ENCODE assay signal across 8 cellular contexts in the genomic region with DNA sequence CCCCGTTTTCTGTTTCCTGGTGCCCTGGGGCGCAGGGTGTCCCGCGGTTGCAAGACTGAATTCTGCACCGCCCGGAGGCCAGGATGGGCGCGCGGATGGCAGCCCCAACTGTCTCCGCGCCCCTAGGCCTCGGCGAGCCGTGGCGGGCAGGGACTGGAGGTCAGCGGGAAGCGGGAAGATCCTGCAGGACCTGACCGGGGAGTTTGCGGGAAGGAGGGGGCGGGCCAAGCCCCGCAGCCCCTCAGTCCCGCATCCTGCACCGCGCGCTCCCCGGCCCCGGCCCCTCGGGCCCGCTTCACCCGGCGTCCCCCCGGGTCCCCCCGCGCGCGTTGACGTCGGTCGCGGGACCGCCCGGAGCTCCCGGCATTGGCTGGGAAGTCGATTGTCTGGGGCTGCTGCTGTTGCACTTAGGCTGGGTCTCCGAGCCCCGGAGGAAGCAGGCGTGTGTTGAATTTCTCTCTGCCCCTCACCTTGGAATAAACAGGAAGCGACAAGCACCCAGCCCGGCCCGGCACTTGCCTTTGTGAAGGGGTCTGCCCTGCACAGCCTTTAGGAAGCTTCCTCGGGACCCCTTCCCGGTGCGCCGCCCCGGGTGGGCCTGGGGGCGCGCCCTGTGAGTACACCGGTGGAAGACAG. TPM values are rescaled to one million over a fixed set of nuclear protein-coding genes. Genes with fewer than 3 reads are reported as not detected.
DNase-seq lines count a peak whose midpoint lies in the region; ATAC-seq and TF ChIP-seq lines count a peak whose summit lies in the region.

TSS of gene LDLRAD4 (plus strand) at position 385 of the 636 bp plus-strand sequence.

- no peaks in the 10 kb centered on the region for H3K9me2 ChIP-seq in OCI-LY7 (ENCODE audit: insufficient read depth, low read length)

- under 1% methylated on average over 58 of the region's 58 CpGs for WGBS in right cardiac atrium

- no TSS peak for BruUV-seq in OCI-LY7 (replicated peaks; lab: Mats Ljungman, UMichigan)

- H3K36me3 ChIP-seq in H7 (replicated peaks; ENCODE audit: control insufficient read depth, insufficient read depth, low read length) = no peaks in the 10 kb centered on the region
- no peaks in the 10 kb centered on the region for H3K36me3 ChIP-seq in OCI-LY7 (ENCODE audit: insufficient read depth, low read length)

- TF ChIP-seq CTCF in OCI-LY7 (conservative IDR thresholded peaks at IDR 0.05; ENCODE audit: low read length) = no peak

- peak within 1 kb of the TSS; percentile 42; the same call in 1 of the 2 replicates for H3K4me2 ChIP-seq in OCI-LY7 (ENCODE audit: low read length)

- H3K27me3 ChIP-seq in H7 (ENCODE audit: control insufficient read depth, insufficient read depth, low read length) = peaks cover 15% of the 10 kb centered on the region
- H3K27me3 ChIP-seq in right cardiac atrium (ENCODE audit: control insufficient read depth, insufficient read depth) = no peaks in the 10 kb centered on the region

- H3K27ac ChIP-seq in OCI-LY7 (ENCODE audit: low read depth, low read length, poor library complexity, severe bottlenecking) = no peak within 1 kb of the TSS
- H3K27ac ChIP-seq in right cardiac atrium (ENCODE audit: low read length) = peak within 1 kb of the TSS; percentile 83

- H3K9me3 Mint-ChIP-seq in activated naive CD8-positive, alpha-beta T cell treated with anti-CD3 and anti-CD28 coated beads for 36 hours = no peaks in the 10 kb centered on the region

- no peaks in the 10 kb centered on the region for H4K20me1 ChIP-seq in OCI-LY7 (ENCODE audit: insufficient read depth, low read length)

- H2AFZ ChIP-seq in OCI-LY7 (ENCODE audit: low read length) = no peak within 1 kb of the TSS

- H3K4me3 Mint-ChIP-seq in activated naive CD8-positive, alpha-beta T cell treated with anti-CD3 and anti-CD28 coated beads for 36 hours = peak within 1 kb of the TSS; percentile 76

- ATAC-seq in right cardiac atrium = peak; percentile 23 to 49
- ATAC-seq in GM21381 (IDR thresholded peaks at IDR 0.05; ENCODE audit: unreplicated experiment) = no peak

- DNase-seq in H7 (peak; percentile 80), OCI-LY7 (ENCODE audit: low spot score) (no peak), right cardiac atrium (peak; percentile 70 to 88 (median 88)), putamen (ENCODE audit: low spot score) (peak; percentile 75), cerebellar nuclear complex (lab: John Stamatoyannopoulos, UW) (no peak)
- peak; percentile 42 for DNase-seq in activated naive CD8-positive, alpha-beta T cell treated with anti-CD3 and anti-CD28 coated beads for 36 hours
- DNase-seq in NK-92 treated with Interleukin-12 subunit alpha and Interleukin-12 subunit beta, amount 100 ng/mL, for 24 hours (lab: John Stamatoyannopoulos, UW) = no peak

- H3K4me3 ChIP-seq in H7 (ENCODE audit: insufficient read depth, low read depth, low read length) = peak within 1 kb of the TSS; percentile 79
- H3K4me3 ChIP-seq in OCI-LY7 (ENCODE audit: low read depth, low read length, poor library complexity, severe bottlenecking) = no peak within 1 kb of the TSS
- H3K4me3 ChIP-seq in right cardiac atrium (ENCODE audit: low read length) = peak within 1 kb of the TSS; percentile 95

- H3K36me3 Mint-ChIP-seq in activated naive CD8-positive, alpha-beta T cell treated with anti-CD3 and anti-CD28 coated beads for 36 hours = peaks cover 2% of the 10 kb centered on the region

- H3K79me2 ChIP-seq in OCI-LY7 (ENCODE audit: insufficient read depth, low read depth, low read length) = no peaks in the 10 kb centered on the region

- H3K27ac Mint-ChIP-seq in activated naive CD8-positive, alpha-beta T cell treated with anti-CD3 and anti-CD28 coated beads for 36 hours = peak within 1 kb of the TSS; percentile 34

- H3K4me1 Mint-ChIP-seq in activated naive CD8-positive, alpha-beta T cell treated with anti-CD3 and anti-CD28 coated beads for 36 hours = peaks cover 43% of the 10 kb centered on the region

- peaks cover 43% of the 10 kb centered on the region for H3K27me3 Mint-ChIP-seq in activated naive CD8-positive, alpha-beta T cell treated with anti-CD3 and anti-CD28 coated beads for 36 hours

- no peaks in the 10 kb centered on the region for H3K9me3 ChIP-seq in OCI-LY7 (ENCODE audit: low read length)
- no peaks in the 10 kb centered on the region for H3K9me3 ChIP-seq in right cardiac atrium (ENCODE audit: control insufficient read depth, low read length)

- H3K4me1 ChIP-seq in OCI-LY7 (ENCODE audit: insufficient read depth, low read length, poor library complexity, severe bottlenecking) (no peaks in the 10 kb centered on the region), right cardiac atrium (ENCODE audit: control insufficient read depth, insufficient read depth, low read length) (peaks cover 21% of the 10 kb centered on the region)

- intact Hi-C loops in OCI-LY7 (cut with micrococcal nuclease; ENCODE audit: unreplicated experiment) = loop anchor here (10.0 kb wide), 1 partner anchor 316 kb away; no protein-coding TSS in a partner anchor
- intact Hi-C loops in right cardiac atrium (cut with DNase I) = loop anchor here (5.0 to 10.0 kb wide), 8 partner anchors 159 to 584 kb away; no protein-coding TSS in a partner anchor

- POLR2A ChIA-PET in OCI-LY7 (lab: Charles Lee) = no interaction called here

- CTCF ChIA-PET in OCI-LY7 (lab: Charles Lee; ENCODE audit: unreplicated experiment) = interaction anchor here (0.5 kb wide), 1 partner anchor 216 kb away, joined by 3 read pairs; no protein-coding TSS in a partner anchor

RNA-seq across cellular contexts. Expression of gene LDLRAD4, which starts in this region (rescaled TPM):
- 21.0 and 23.9 TPM in 2 replicates for total RNA-seq in H7 (2014; rRNA removed; shearing (Covaris generic))
- total RNA-seq in OCI-LY7 (2014; rRNA removed; shearing (Covaris generic)) = 43.8 and 45.8 TPM in 2 replicates
- total RNA-seq in OCI-LY7 (2022) (26.2 and 31.6 TPM in 2 replicates), right cardiac atrium (100 to 1,000 TPM in 1 of 4 donors, 10 to 100 TPM in 3; 46.6 to 159 (median 70.0) TPM)
- 10 to 100 TPM; 27.4 to 27.5 TPM for total RNA-seq in activated naive CD8-positive, alpha-beta T cell treated with anti-CD3 and anti-CD28 coated beads for 36 hours
- polyA plus RNA-seq in right cardiac atrium = 25.7 TPM

Comparison
In these comparisons a context has a peak if more than half of its experiments do, and no peak if none do; other contexts are left out.
1. DNase-seq: peak in H7 (single experiment), activated naive CD8-positive, alpha-beta T cell treated with anti-CD3 and anti-CD28 coated beads for 36 hours (single experiment), right cardiac atrium (3 of 3) and putamen (single experiment); none in OCI-LY7 (single experiment), NK-92 treated with Interleukin-12 subunit alpha and Interleukin-12 subunit beta, amount 100 ng/mL, for 24 hours (single experiment) and cerebellar nuclear complex (0 of 2).